1 cellular context compared by ENCODE assay signal in the genomic region with DNA sequence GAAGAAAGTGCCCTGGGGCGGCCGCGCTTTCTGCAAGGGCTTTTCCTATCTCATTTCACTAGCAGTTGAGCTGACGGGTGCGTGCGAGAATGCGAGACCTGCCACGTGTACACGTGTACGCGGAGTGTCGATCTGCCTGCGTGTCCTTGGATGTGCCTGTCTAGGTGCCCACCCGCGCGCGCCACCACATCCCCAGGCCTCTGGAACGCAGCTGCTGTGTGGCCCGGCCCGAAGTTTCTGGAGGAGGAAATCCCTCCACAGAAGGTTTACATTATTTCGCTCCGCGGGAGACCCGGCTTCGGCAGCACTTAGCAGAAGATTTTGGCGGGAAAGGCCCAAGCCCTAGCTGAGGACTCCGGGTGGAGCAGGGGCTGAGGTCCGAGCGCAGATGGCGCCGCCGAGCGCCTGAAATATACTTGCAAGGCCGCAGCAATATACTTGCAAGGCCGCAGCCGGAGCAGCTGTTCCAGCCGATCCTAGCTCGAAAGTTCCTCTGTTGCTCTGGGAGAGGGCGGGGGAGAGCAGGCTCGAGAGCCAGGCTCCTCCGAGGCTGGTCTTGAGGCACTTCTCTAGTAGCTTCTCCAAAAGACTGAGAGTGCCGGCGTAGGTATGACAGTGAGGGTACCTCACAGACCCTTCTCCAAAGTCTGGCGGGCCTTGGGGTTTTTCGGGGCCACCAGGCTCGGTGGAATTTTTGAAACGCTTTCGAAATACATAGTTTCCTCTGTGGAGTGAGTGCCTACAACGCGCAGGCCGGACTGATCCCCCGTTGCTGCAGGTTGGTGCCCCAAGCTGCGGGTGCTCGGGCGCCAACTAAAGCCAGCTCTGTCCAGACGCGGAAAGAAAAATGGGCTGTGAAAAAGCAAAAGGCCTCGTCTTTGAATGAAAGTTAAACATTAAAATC.
A peak's percentile ranks its signal among the peaks of the same experiment; 100 is the strongest.
TF ChIP-seq lines count a peak whose summit lies in the region.

No MANE protein-coding gene starts in this region.

TF ChIP-seq in GM23338, 12 proteins besides CTCF, POLR2A, EP300 and RAD21:
- TF ChIP-seq, protein P1, sequence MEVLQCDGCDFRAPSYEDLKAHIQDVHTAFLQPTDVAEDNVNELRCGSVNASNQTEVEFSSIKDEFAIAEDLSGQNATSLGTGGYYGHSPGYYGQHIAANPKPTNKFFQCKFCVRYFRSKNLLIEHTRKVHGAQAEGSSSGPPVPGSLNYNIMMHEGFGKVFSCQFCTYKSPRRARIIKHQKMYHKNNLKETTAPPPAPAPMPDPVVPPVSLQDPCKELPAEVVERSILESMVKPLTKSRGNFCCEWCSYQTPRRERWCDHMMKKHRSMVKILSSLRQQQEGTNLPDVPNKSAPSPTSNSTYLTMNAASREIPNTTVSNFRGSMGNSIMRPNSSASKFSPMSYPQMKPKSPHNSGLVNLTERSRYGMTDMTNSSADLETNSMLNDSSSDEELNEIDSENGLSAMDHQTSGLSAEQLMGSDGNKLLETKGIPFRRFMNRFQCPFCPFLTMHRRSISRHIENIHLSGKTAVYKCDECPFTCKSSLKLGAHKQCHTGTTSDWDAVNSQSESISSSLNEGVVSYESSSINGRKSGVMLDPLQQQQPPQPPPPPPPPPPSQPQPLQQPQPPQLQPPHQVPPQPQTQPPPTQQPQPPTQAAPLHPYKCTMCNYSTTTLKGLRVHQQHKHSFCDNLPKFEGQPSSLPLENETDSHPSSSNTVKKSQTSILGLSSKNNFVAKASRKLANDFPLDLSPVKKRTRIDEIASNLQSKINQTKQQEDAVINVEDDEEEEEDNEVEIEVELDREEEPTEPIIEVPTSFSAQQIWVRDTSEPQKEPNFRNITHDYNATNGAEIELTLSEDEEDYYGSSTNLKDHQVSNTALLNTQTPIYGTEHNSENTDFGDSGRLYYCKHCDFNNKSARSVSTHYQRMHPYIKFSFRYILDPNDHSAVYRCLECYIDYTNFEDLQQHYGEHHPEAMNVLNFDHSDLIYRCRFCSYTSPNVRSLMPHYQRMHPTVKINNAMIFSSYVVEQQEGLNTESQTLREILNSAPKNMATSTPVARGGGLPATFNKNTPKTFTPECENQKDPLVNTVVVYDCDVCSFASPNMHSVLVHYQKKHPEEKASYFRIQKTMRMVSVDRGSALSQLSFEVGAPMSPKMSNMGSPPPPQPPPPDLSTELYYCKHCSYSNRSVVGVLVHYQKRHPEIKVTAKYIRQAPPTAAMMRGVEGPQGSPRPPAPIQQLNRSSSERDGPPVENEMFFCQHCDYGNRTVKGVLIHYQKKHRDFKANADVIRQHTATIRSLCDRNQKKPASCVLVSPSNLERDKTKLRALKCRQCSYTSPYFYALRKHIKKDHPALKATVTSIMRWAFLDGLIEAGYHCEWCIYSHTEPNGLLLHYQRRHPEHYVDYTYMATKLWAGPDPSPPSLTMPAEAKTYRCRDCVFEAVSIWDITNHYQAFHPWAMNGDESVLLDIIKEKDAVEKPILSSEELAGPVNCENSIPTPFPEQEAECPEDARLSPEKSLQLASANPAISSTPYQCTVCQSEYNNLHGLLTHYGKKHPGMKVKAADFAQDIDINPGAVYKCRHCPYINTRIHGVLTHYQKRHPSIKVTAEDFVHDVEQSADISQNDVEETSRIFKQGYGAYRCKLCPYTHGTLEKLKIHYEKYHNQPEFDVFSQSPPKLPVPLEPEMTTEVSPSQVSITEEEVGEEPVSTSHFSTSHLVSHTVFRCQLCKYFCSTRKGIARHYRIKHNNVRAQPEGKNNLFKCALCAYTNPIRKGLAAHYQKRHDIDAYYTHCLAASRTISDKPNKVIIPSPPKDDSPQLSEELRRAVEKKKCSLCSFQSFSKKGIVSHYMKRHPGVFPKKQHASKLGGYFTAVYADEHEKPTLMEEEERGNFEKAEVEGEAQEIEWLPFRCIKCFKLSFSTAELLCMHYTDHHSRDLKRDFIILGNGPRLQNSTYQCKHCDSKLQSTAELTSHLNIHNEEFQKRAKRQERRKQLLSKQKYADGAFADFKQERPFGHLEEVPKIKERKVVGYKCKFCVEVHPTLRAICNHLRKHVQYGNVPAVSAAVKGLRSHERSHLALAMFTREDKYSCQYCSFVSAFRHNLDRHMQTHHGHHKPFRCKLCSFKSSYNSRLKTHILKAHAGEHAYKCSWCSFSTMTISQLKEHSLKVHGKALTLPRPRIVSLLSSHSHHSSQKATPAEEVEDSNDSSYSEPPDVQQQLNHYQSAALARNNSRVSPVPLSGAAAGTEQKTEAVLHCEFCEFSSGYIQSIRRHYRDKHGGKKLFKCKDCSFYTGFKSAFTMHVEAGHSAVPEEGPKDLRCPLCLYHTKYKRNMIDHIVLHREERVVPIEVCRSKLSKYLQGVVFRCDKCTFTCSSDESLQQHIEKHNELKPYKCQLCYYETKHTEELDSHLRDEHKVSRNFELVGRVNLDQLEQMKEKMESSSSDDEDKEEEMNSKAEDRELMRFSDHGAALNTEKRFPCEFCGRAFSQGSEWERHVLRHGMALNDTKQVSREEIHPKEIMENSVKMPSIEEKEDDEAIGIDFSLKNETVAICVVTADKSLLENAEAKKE (CRISPR knock-in tag; IDR thresholded peaks at IDR 0.05): no peak
- peak; percentile 94 for TF ChIP-seq EZH2 (IDR thresholded peaks at IDR 0.05; ENCODE audit: low read depth, unreplicated experiment)
